In genomic region chr6:48177786-48178185, GRCh38 we compare ENCODE assay signal across 13 cellular contexts.
DNase-seq lines count a peak whose midpoint lies in the region; ATAC-seq and TF ChIP-seq lines count a peak whose summit lies in the region.
"Had no signal": no experiment of that assay in that cellular context is flagged by ENCODE, and none has a peak within 500 bp of the region (broad histone marks: within the 10 kb centered on the region; RNA-seq: fewer than 3 reads in every experiment).

No MANE protein-coding gene starts in this region.

- H3K27me3 ChIP-seq in PC-3 (ENCODE audit: low read length): no peaks in the 10 kb centered on the region
- H3K27me3 ChIP-seq: BLaER1 had no signal

- BruUV-seq in PC-3 (replicated peaks; lab: Mats Ljungman, UMichigan): no TSS peak

- ATAC-seq in PC-3: no peak
- ATAC-seq: A549, GM12878 had no signal

- H3K9ac ChIP-seq in PC-3 (ENCODE audit: low read length): no peak overlapping the region
- H3K9ac ChIP-seq: BLaER1 had no signal

- no peaks in the 10 kb centered on the region for H3K79me2 ChIP-seq in PC-3 (ENCODE audit: low read length)

- DNase-seq in HCEC 1CT (peak; percentile 11), PC-3 (peak; percentile 29), fibroblast of the conjunctiva (ENCODE audit: low read depth) (peak; percentile 16), COLO829 (ENCODE audit: low spot score) (no peak), middle frontal gyrus (ENCODE audit: extremely low spot score, low spot score) (no peak), DMS153 (lab: John Stamatoyannopoulos, UW) (no peak), NCI-H1092 (lab: John Stamatoyannopoulos, UW) (no peak)
- DNase-seq: AML-193; CD8-positive, alpha-beta memory T cell; IMR-90 had no signal

- no peaks in the 10 kb centered on the region for H3K36me3 ChIP-seq in PC-3 (ENCODE audit: low read depth, low read length)
- H3K36me3 ChIP-seq: BLaER1 had no signal

- intact Hi-C loops in PC-3 (cut with micrococcal nuclease): no loop called here

- H3K4me3 ChIP-seq in PC-3 (ENCODE audit: low read length): no peak overlapping the region
- H3K4me3 ChIP-seq: A549, BLaER1, GM12878 had no signal

- no peaks in the 10 kb centered on the region for H4K20me1 ChIP-seq in PC-3 (ENCODE audit: low read length)
- H4K20me1 ChIP-seq: BLaER1 had no signal

- no peak overlapping the region for H3K4me2 ChIP-seq in PC-3 (ENCODE audit: low read length)
- H3K4me2 ChIP-seq: A549, BLaER1 had no signal

- no peaks in the 10 kb centered on the region for H3K9me2 ChIP-seq in PC-3 (replicated peaks; ENCODE audit: low read length)

- H2AFZ ChIP-seq in PC-3 (ENCODE audit: low read length): no peak overlapping the region

- POLR2A ChIA-PET in PC-3 (lab: Charles Lee; ENCODE audit: unreplicated experiment): no interaction called here

- H3K4me1 ChIP-seq in PC-3 (ENCODE audit: insufficient read depth, low read length): peaks cover 2% of the 10 kb centered on the region
- H3K4me1 ChIP-seq: A549, BLaER1 had no signal

- CTCF ChIA-PET in PC-3 (lab: Charles Lee): no interaction called here

- no peaks in the 10 kb centered on the region for H3F3A ChIP-seq in PC-3 (ENCODE audit: low read length, unreplicated experiment)

- TF ChIP-seq CTCF in PC-3 (conservative IDR thresholded peaks at IDR 0.05; ENCODE audit: low read depth, low read length): no peak

- H3K27ac ChIP-seq in PC-3 (ENCODE audit: low read length): no peak overlapping the region
- H3K27ac ChIP-seq: A549, BLaER1 had no signal

- no peaks in the 10 kb centered on the region for H3K9me3 ChIP-seq in PC-3 (ENCODE audit: low read length)
- H3K9me3 ChIP-seq: A549, BLaER1 had no signal

Comparison
In these comparisons a context has a peak if more than half of its experiments do, and no peak if none do; other contexts are left out.
1. DNase-seq: peak in HCEC 1CT (single experiment), PC-3 (single experiment) and fibroblast of the conjunctiva (single experiment); none in COLO829 (single experiment), middle frontal gyrus (single experiment), DMS153 (single experiment) and NCI-H1092 (single experiment).